Comparison of ENCODE assay signal across 20 cellular contexts in the genomic region with DNA sequence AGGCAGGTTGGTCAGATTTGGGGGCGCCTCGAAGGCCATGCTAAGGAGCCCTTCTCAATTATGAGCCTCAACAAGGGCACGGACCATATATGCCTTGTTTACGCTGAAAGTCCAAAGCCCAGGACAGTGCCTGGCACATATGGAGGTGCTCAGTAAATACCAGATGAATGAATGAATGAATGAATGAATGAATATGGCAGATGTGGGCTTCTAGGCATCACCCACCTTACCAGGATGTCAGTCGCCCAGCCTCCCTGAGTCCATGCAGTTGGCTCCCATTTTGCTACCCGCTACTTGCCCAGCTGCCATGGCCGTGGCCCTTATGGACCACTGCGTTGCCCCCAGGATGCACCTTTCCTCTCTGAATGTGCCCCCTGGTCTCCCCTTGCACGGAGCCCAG. TPM values are rescaled to one million over a fixed set of nuclear protein-coding genes. Genes with fewer than 3 reads are reported as not detected.
"Had no signal": no experiment of that assay in that cellular context is flagged by ENCODE, and none has a peak within 500 bp of the region (broad histone marks: within the 10 kb centered on the region; RNA-seq: fewer than 3 reads in every experiment).

No MANE protein-coding gene starts in this region.

- H3K36me3 ChIP-seq: sigmoid colon, stomach, thoracic aorta, transverse colon had no signal

- H3K9me3 ChIP-seq: sigmoid colon, stomach, thoracic aorta, transverse colon had no signal

- H3K27me3 Mint-ChIP-seq: central memory CD8-positive, alpha-beta T cell had no signal

- H3K4me3 ChIP-seq: sigmoid colon, skin epidermis, stomach, thoracic aorta, transverse colon had no signal

- H3K36me3 Mint-ChIP-seq: immature natural killer cell had no signal

- DNase-seq: effector memory CD4-positive, alpha-beta T cell; immature natural killer cell; left colon; mammary epithelial cell; naive thymus-derived CD4-positive, alpha-beta T cell; posterior cingulate gyrus; sigmoid colon; stimulated activated CD4-positive, alpha-beta T cell treated with anti-CD3 and anti-CD28 coated beads, Interleukin-12 subunit alpha, Interleukin-12 subunit beta, amount 100 ng/mL, for 4 hours; stimulated activated naive CD4-positive, alpha-beta T cell; stomach; substantia nigra; transverse colon had no signal

- H3K27ac Mint-ChIP-seq: immature natural killer cell; naive thymus-derived CD4-positive, alpha-beta T cell had no signal

- H3K9me3 Mint-ChIP-seq: central memory CD8-positive, alpha-beta T cell; immature natural killer cell; naive thymus-derived CD4-positive, alpha-beta T cell had no signal

- ATAC-seq: esophagus mucosa; left colon; naive thymus-derived CD4-positive, alpha-beta T cell had no signal

- H3K27ac ChIP-seq: sigmoid colon, skin epidermis, thoracic aorta, transverse colon had no signal

- H3K4me1 Mint-ChIP-seq: central memory CD8-positive, alpha-beta T cell; immature natural killer cell; naive thymus-derived CD4-positive, alpha-beta T cell had no signal

- H3K4me3 Mint-ChIP-seq: central memory CD8-positive, alpha-beta T cell; immature natural killer cell; naive thymus-derived CD4-positive, alpha-beta T cell had no signal

- H3K27me3 ChIP-seq: sigmoid colon, transverse colon had no signal

RNA-seq across cellular contexts. Expression of a gene that starts 14.7 kb away (rescaled TPM):
- total RNA-seq: mononuclear cell; naive thymus-derived CD4-positive, alpha-beta T cell; pulmonary artery endothelial cell had no signal
- polyA plus RNA-seq: fibroblast of lung; immature natural killer cell; keratinocyte; naive thymus-derived CD4-positive, alpha-beta T cell had no signal
